4 cellular contexts compared by ENCODE assay signal in genomic region chr10:48243921-48244320, GRCh38. TPM values are rescaled to one million over a fixed set of nuclear protein-coding genes. Genes with fewer than 3 reads are reported as not detected.
"Had no signal": no experiment of that assay in that cellular context is flagged by ENCODE, and none has a peak within 500 bp of the region (broad histone marks: within the 10 kb centered on the region; RNA-seq: fewer than 3 reads in every experiment).

No MANE protein-coding gene starts in this region.

RNA-seq across cellular contexts. Expression of gene FRMPD2, which starts 30.6 kb away (rescaled TPM):
- total RNA-seq: subcutaneous adipose tissue, thoracic aorta, upper lobe of right lung, vagina had no signal
